ENCODE assay signal across 27 cellular contexts in the genomic region with DNA sequence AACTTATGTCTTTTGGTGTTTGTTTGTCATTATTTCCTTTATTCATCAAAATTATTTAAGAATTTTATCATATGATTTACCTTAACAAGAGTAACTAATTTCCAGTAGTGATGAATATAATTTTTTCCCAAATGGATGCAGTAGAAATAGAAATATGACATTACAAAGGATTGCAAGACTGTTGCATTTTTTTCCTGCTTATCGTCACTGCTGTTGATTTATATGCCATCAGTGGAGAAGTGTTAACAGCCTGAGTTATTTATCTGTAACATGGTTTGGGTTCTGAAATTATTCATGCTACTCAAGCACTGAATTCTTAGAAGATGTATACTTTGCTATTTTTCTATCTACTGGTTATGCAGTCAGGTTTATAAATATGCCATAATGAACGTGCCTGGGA.
"Had no signal": no experiment of that assay in that cellular context is flagged by ENCODE, and none has a peak within 500 bp of the region (broad histone marks: within the 10 kb centered on the region; RNA-seq: fewer than 3 reads in every experiment).

No MANE protein-coding gene starts in this region.

- FAIRE-seq: endometrium, frontal cortex, kidney had no signal

- H3K4me3 ChIP-seq: colonic mucosa, esophagus squamous epithelium, gastroesophageal sphincter, heart left ventricle, hepatocyte, left lung, lower lobe of right lung, mucosa of descending colon had no signal

- H3K4me2 ChIP-seq: hepatocyte had no signal

- H2AFZ ChIP-seq: hepatocyte had no signal

- H3K9me3 ChIP-seq: colonic mucosa, esophagus squamous epithelium, gastroesophageal sphincter, heart left ventricle, left lung, lower lobe of right lung, mucosa of descending colon had no signal

- H3K4me1 ChIP-seq: colonic mucosa, esophagus squamous epithelium, foreskin keratinocyte, heart left ventricle, left lung, lower lobe of right lung had no signal

- ATAC-seq: effector memory CD8-positive, alpha-beta T cell; esophagus mucosa; foreskin keratinocyte; gastroesophageal sphincter; heart left ventricle; left colon; left lung; left ventricle myocardium superior; lower lobe of right lung; mucosa of descending colon had no signal

- H3K36me3 ChIP-seq: colonic mucosa, esophagus squamous epithelium, gastroesophageal sphincter, heart left ventricle, left lung, lower lobe of right lung had no signal

- H3K27me3 ChIP-seq: colonic mucosa, foreskin keratinocyte, gastroesophageal sphincter, left lung had no signal

- H3K27ac ChIP-seq: colonic mucosa, epithelial cell of prostate, esophagus squamous epithelium, foreskin keratinocyte, gastroesophageal sphincter, heart left ventricle, hepatocyte, left lung, lower lobe of right lung had no signal

- H3K79me2 ChIP-seq: hepatocyte had no signal

- DNase-seq: colonic mucosa; cortex of kidney; effector CD8-positive, alpha-beta T cell; effector memory CD8-positive, alpha-beta T cell; endodermal cell; erythroblast; esophagus squamous epithelium; foreskin keratinocyte; heart left ventricle; hypothalamus; immature natural killer cell; islet precursor cell; kidney; kidney glomerular epithelial cell; left colon; left lung; left ventricle myocardium superior; lower lobe of right lung; mesenchymal stem cell; mucosa of descending colon; naive B cell had no signal
